ENCODE assay signal across 8 cellular contexts in the genomic region with DNA sequence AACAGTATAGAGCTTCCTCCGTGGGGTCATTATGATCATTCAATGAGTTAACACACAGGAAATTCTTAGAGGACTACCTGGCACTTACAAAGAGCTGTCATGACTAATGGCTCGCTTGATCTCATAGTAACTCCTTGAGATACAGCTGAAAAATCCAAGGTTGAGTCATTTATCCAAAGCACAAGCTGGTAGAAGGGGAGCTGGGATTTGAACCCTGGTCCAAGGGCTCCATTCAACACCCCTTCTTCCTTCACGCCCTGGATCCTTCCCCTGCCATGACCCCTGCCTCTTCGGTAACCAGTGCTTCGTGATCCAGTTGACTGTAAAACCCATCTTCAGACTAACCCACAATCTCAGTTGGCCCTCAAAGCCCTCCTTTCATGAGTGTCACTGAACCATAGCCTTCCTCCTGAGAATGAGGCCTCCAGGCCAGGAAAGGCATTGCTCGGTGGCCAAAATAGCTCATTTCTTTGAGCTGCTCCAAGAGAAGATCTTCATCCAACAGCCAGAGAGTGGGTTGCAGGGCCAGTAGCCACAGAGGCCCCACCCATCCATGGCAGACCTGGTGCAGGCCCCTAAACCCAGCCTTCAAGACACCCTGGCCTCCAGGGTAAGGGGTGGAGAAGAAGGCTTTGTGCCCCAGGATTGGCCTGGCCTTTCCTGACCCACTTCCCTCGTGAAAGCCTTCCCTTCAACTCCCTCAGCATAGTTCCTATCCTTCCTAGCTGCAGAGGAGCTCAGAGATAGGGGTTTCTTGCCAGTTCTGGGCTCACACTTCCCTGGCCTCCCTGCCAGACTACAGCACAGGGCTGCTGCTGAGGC. TPM values are rescaled to one million over a fixed set of nuclear protein-coding genes. Genes with fewer than 3 reads are reported as not detected.
DNase-seq lines count a peak whose midpoint lies in the region; ATAC-seq and TF ChIP-seq lines count a peak whose summit lies in the region.

No MANE protein-coding gene starts in this region.

- H3K9me3 ChIP-seq in PC-9 (ENCODE audit: insufficient read depth, low read depth) (no peaks in the 10 kb centered on the region), endodermal cell (ENCODE audit: control insufficient read depth, low read length) (no peaks in the 10 kb centered on the region)

- H3K36me3 ChIP-seq in PC-9 (ENCODE audit: low read depth) (peaks cover 30% of the 10 kb centered on the region), endodermal cell (ENCODE audit: control insufficient read depth, insufficient read depth, low read length) (peaks cover 30% of the 10 kb centered on the region)

- no peak for ATAC-seq in HG02870 (IDR thresholded peaks at IDR 0.05; ENCODE audit: unreplicated experiment)

- peaks cover 30% of the 10 kb centered on the region for H3K36me3 Mint-ChIP-seq in endodermal cell (ENCODE audit: low read depth)
- peaks cover 44% of the 10 kb centered on the region for H3K36me3 Mint-ChIP-seq in nephron (ENCODE audit: low read depth)

- peaks cover 6% of the 10 kb centered on the region for H4K20me1 ChIP-seq in PC-9 (ENCODE audit: insufficient read depth)

- WGBS in endodermal cell (ENCODE audit: insufficient coverage in 1 of 2, insufficient read length in 1 of 2), 2 experiments, result 94% methylated on average over 4 to 7 of the region's 7 CpGs

- intact Hi-C loops in PC-9 (cut with micrococcal nuclease; ENCODE audit: unreplicated experiment), result no loop called here

- CTCF ChIA-PET in PC-9 (lab: Charles Lee) (interaction anchor here (1.0 to 1.3 kb wide), 2 partner anchors 31 to 91 kb away, joined by 3 to 5 read pairs; no protein-coding TSS in a partner anchor), GM10248 (lab: Yijun Ruan, JAX) (interaction anchor here (1.0 to 2.3 kb wide), 3 partner anchors 10 to 537 kb away, joined by 3 to 12 read pairs (median 6); no protein-coding TSS in a partner anchor)

- H3F3A ChIP-seq in PC-9 (ENCODE audit: insufficient read depth, low read depth), result peaks cover 62% of the 10 kb centered on the region

- no peak for TF ChIP-seq CTCF in PC-9 (conservative IDR thresholded peaks at IDR 0.05)
- no peak for TF ChIP-seq CTCF in endodermal cell (conservative IDR thresholded peaks at IDR 0.05)
- no peak for TF ChIP-seq CTCF in nephron (IDR thresholded peaks at IDR 0.05; ENCODE audit: unreplicated experiment in 3 of 3)
- TF ChIP-seq CTCF in GM10248 (IDR thresholded peaks at IDR 0.05; ENCODE audit: control extremely low read depth, extremely low read depth, low read depth, missing control alignments), result no peak

- no peaks in the 10 kb centered on the region for H3K9me2 ChIP-seq in PC-9 (ENCODE audit: insufficient read depth)

- no TSS peak for BruUV-seq in PC-9 (replicated peaks; lab: Mats Ljungman, UMichigan)

- H3K4me1 ChIP-seq in PC-9 (replicated peaks; ENCODE audit: insufficient read depth), result peaks cover 48% of the 10 kb centered on the region
- H3K4me1 ChIP-seq in endodermal cell (ENCODE audit: control insufficient read depth, insufficient read depth, low read length), result peaks cover 19% of the 10 kb centered on the region

- no peak overlapping the region for H3K27ac Mint-ChIP-seq in endodermal cell
- H3K27ac Mint-ChIP-seq in nephron, result peak overlapping the region; percentile 92 to 100 (median 97)

- H3K9ac ChIP-seq in endodermal cell (ENCODE audit: extremely low read depth, low read length, poor library complexity, severe bottlenecking), result no peak overlapping the region

- no peak overlapping the region for H3K4me3 Mint-ChIP-seq in endodermal cell
- peak overlapping the region in 2 of 3 experiments; percentile 81 to 99 for H3K4me3 Mint-ChIP-seq in nephron

- no peaks in the 10 kb centered on the region for H3K27me3 Mint-ChIP-seq in endodermal cell (ENCODE audit: insufficient read depth)
- H3K27me3 Mint-ChIP-seq in nephron (ENCODE audit: low read depth), result peaks cover 13% of the 10 kb centered on the region

- no peaks in the 10 kb centered on the region for H3K27me3 ChIP-seq in PC-9 (ENCODE audit: insufficient read depth, low read depth)
- no peaks in the 10 kb centered on the region for H3K27me3 ChIP-seq in endodermal cell (ENCODE audit: control insufficient read depth, insufficient read depth, low read length, poor library complexity, severe bottlenecking)

- H3K4me3 ChIP-seq in PC-9, result no peak overlapping the region
- no peak overlapping the region for H3K4me3 ChIP-seq in endodermal cell (ENCODE audit: low read length)

- H3K79me2 ChIP-seq in PC-9 (ENCODE audit: low read depth), result peaks cover 34% of the 10 kb centered on the region

- H3K27ac ChIP-seq in PC-9 (peak overlapping the region; percentile 98), endodermal cell (ENCODE audit: low read depth, low read length) (no peak overlapping the region)

- no peak overlapping the region for H2AFZ ChIP-seq in PC-9

- H3K9me3 Mint-ChIP-seq in endodermal cell (no peaks in the 10 kb centered on the region), nephron (no peaks in the 10 kb centered on the region)

- H3K4me2 ChIP-seq in PC-9, result 0 out of 2 replicates have a peak overlapping the region, but pooled peaks have one; percentile 100

- H3K4me1 Mint-ChIP-seq in endodermal cell (peaks cover 46% of the 10 kb centered on the region), nephron (peaks cover 69% of the 10 kb centered on the region)

- DNase-seq in Ammon's horn (ENCODE audit: low spot score), result peak; percentile 21
- peak; percentile 24 to 79 for DNase-seq in PC-9
- DNase-seq in endodermal cell, result peak; percentile 43
- DNase-seq in GM19240 (ENCODE audit: insufficient read length, low spot score), result no peak
- DNase-seq in NCI-H146 treated with DMSO at 0.1 percent for 48 hours (lab: John Stamatoyannopoulos, UW; ENCODE audit: unreplicated experiment), result no peak
- no peak for DNase-seq in GM10248 (ENCODE audit: extremely low spot score)

- POLR2A ChIA-PET in PC-9 (lab: Charles Lee; ENCODE audit: unreplicated experiment) (interaction anchor here (0.6 to 1.0 kb wide), 6 partner anchors 67 to 316 kb away, joined by 3 to 6 read pairs (median 4); no protein-coding TSS in a partner anchor), GM10248 (lab: Yijun Ruan, JAX) (interaction anchor here (0.8 to 3.6 kb wide), 2 partner anchors 8 to 30 kb away, joined by 3 to 16 read pairs; a partner anchor contains a TSS)

RNA-seq across cellular contexts. Expression of a gene that starts 7.7 kb away (rescaled TPM):
- 179 and 237 TPM in 2 replicates for total RNA-seq in PC-9 (2021)
- total RNA-seq in endodermal cell, result 10 to 100 TPM; 99.4 to 99.6 TPM
- 215 TPM for polyA plus RNA-seq in endodermal cell (2013, experiment 1 of 2)
- polyA plus RNA-seq in endodermal cell (2013, experiment 2 of 2), result 172 TPM

Comparison
In these comparisons a context has a peak if more than half of its experiments do, and no peak if none do; other contexts are left out.
1. DNase-seq: peak in Ammon's horn (single experiment), PC-9 (2 of 2) and endodermal cell (single experiment); none in GM19240 (single experiment), NCI-H146 treated with DMSO at 0.1 percent for 48 hours (single experiment) and GM10248 (single experiment).